8 cellular contexts compared by ENCODE assay signal in the genomic region with DNA sequence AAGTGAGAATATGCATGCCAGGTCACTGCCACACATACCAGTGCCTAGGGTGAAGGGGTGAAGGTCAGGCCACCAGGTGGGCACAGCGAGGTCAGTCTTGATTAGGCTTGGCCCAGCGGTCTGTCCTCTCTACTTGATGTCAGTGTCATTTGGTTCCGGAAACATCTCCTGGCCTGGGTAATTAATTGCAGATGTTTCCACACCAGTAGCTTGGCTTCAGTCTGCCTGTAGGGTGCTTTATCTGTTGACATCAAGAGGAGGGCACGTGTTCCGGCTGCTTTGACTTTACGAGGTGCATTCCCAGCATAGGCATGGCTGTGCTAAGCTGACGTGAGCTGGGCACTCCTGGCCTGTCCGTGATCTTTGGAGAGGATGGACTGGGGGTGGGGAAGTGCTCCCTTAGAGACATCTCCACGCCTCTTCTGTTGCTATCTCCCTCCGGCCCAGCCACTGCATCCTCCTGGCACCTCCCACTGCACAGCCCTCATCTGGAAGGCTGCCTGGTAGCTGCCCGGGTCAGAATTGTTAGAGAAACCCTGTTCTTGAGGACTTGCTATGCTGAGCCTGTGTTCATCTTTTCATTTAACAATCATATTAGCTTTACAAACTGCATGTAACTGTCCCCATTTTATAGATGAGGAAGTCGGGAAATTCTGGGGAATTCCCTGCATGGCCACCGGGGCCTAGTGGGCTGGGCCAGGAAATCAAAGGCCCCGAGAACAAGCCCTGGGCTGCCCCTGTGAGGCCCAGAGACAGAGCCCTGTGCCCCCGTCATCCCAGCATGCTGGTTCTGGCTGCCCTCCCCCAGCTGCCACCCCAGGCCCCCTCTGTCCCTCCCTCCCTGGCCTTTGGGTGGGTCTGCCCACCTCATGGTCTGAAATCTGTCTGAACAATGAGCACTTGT. TPM values are rescaled to one million over a fixed set of nuclear protein-coding genes. Genes with fewer than 3 reads are reported as not detected.
DNase-seq lines count a peak whose midpoint lies in the region; ATAC-seq and TF ChIP-seq lines count a peak whose summit lies in the region.

No MANE protein-coding gene starts in this region.

- no peaks in the 10 kb centered on the region for H3K9me3 Mint-ChIP-seq in CD4-positive, CD25-positive, alpha-beta regulatory T cell
- H3K9me3 Mint-ChIP-seq in activated T-cell treated with anti-CD3 and anti-CD28 coated beads, Interleukin-2, amount 50 U/mL, for 24 hours: no peaks in the 10 kb centered on the region

- peak overlapping the region; percentile 92 for H3K27ac ChIP-seq in CD4-positive, CD25-positive, alpha-beta regulatory T cell (ENCODE audit: insufficient read depth, low read length, poor library complexity, severe bottlenecking)
- peak overlapping the region; percentile 28 for H3K27ac ChIP-seq in KOPT-K1 (ENCODE audit: low read depth, low read length, poor library complexity, severe bottlenecking)
- peak overlapping the region; percentile 11 to 86 (median 74) for H3K27ac ChIP-seq in gastroesophageal sphincter

- TF ChIP-seq CTCF in gastroesophageal sphincter (IDR thresholded peaks at IDR 0.05): peak in 2 of 4 experiments; percentile 8 to 24

- peak overlapping the region in 3 of 4 donors; percentile 32 to 56 (median 50) for H3K4me3 Mint-ChIP-seq in CD4-positive, CD25-positive, alpha-beta regulatory T cell
- H3K4me3 Mint-ChIP-seq in activated T-cell treated with anti-CD3 and anti-CD28 coated beads, Interleukin-2, amount 50 U/mL, for 24 hours: peak overlapping the region; percentile 73

- peak; percentile 53 to 63 (median 59) for DNase-seq in CD4-positive, CD25-positive, alpha-beta regulatory T cell
- peak; percentile 72 for DNase-seq in activated T-cell treated with anti-CD3 and anti-CD28 coated beads, Interleukin-2, amount 50 U/mL, for 24 hours
- DNase-seq in sciatic nerve (ENCODE audit: low spot score): no peak
- no peak for DNase-seq in KG1 (lab: John Stamatoyannopoulos, UW)
- no peak for DNase-seq in cerebellar nuclear complex (lab: John Stamatoyannopoulos, UW)

- intact Hi-C loops in sciatic nerve (cut with DNase I): no loop called here

- no peaks in the 10 kb centered on the region for H3K9me3 ChIP-seq in CD4-positive, CD25-positive, alpha-beta regulatory T cell (ENCODE audit: control insufficient read depth in 2 of 2, low read length in 2 of 2)
- H3K9me3 ChIP-seq in KOPT-K1 (ENCODE audit: insufficient read depth, low read length, poor library complexity, severe bottlenecking) (no peaks in the 10 kb centered on the region), gastroesophageal sphincter (no peaks in the 10 kb centered on the region)

- ATAC-seq in CD4-positive, CD25-positive, alpha-beta regulatory T cell (ENCODE audit: low read depth in 2 of 2): peak; percentile 52 to 55
- ATAC-seq in GM21381 (IDR thresholded peaks at IDR 0.05; ENCODE audit: unreplicated experiment): peak; percentile 41
- peak; percentile 77 for ATAC-seq in gastroesophageal sphincter
- peak; percentile 88 for ATAC-seq in sciatic nerve

- H3K27me3 Mint-ChIP-seq in CD4-positive, CD25-positive, alpha-beta regulatory T cell: no peaks in the 10 kb centered on the region
- H3K27me3 Mint-ChIP-seq in activated T-cell treated with anti-CD3 and anti-CD28 coated beads, Interleukin-2, amount 50 U/mL, for 24 hours: no peaks in the 10 kb centered on the region

- peaks cover 24% of the 10 kb centered on the region for H3K36me3 Mint-ChIP-seq in CD4-positive, CD25-positive, alpha-beta regulatory T cell
- peaks cover 79% of the 10 kb centered on the region for H3K36me3 Mint-ChIP-seq in activated T-cell treated with anti-CD3 and anti-CD28 coated beads, Interleukin-2, amount 50 U/mL, for 24 hours (ENCODE audit: low read depth)

- peaks cover 43% of the 10 kb centered on the region for H3K4me1 ChIP-seq in CD4-positive, CD25-positive, alpha-beta regulatory T cell (ENCODE audit: control insufficient read depth, insufficient read depth, low read length, poor library complexity, severe bottlenecking)
- peaks cover 0 to 67% (median 34%) of the 10 kb centered on the region in 3 donors for H3K4me1 ChIP-seq in gastroesophageal sphincter

- no peak for TF ChIP-seq EP300 in gastroesophageal sphincter (IDR thresholded peaks at IDR 0.05)

- TF ChIP-seq POLR2A in gastroesophageal sphincter (IDR thresholded peaks at IDR 0.05): no peak

- H3K27me3 ChIP-seq in CD4-positive, CD25-positive, alpha-beta regulatory T cell (ENCODE audit: control insufficient read depth, insufficient read depth, low read length): no peaks in the 10 kb centered on the region
- H3K27me3 ChIP-seq in gastroesophageal sphincter: no peaks in the 10 kb centered on the region

- H3K4me1 Mint-ChIP-seq in CD4-positive, CD25-positive, alpha-beta regulatory T cell: peaks cover 12 to 65% (median 46%) of the 10 kb centered on the region in 4 donors
- H3K4me1 Mint-ChIP-seq in activated T-cell treated with anti-CD3 and anti-CD28 coated beads, Interleukin-2, amount 50 U/mL, for 24 hours (ENCODE audit: low read depth): peaks cover 56% of the 10 kb centered on the region

- H3K36me3 ChIP-seq in CD4-positive, CD25-positive, alpha-beta regulatory T cell (ENCODE audit: control insufficient read depth, insufficient read depth, low read length): peaks cover 52% of the 10 kb centered on the region
- peaks cover 81% of the 10 kb centered on the region for H3K36me3 ChIP-seq in KOPT-K1 (ENCODE audit: insufficient read depth, low read length)
- peaks cover 0 to 78% of the 10 kb centered on the region in 2 donors for H3K36me3 ChIP-seq in gastroesophageal sphincter

- H3K27ac Mint-ChIP-seq in CD4-positive, CD25-positive, alpha-beta regulatory T cell: peak overlapping the region; percentile 94 to 96 (median 95)
- peak overlapping the region; percentile 99 for H3K27ac Mint-ChIP-seq in activated T-cell treated with anti-CD3 and anti-CD28 coated beads, Interleukin-2, amount 50 U/mL, for 24 hours

- 10% methylated on average over 8 of the region's 15 CpGs; no CpG with 5 or more reads in 1 of the 2 donors for WGBS in gastroesophageal sphincter (ENCODE audit: low coverage in 1 of 2), 2 donors

- H3K4me3 ChIP-seq in CD4-positive, CD25-positive, alpha-beta regulatory T cell (ENCODE audit: low read depth, low read length): peak overlapping the region; percentile 9
- H3K4me3 ChIP-seq in gastroesophageal sphincter: no peak overlapping the region

RNA-seq across cellular contexts. Expression of a gene that starts 29.1 kb away (rescaled TPM):
- 162 TPM for total RNA-seq in CD4-positive, CD25-positive, alpha-beta regulatory T cell
- polyA plus RNA-seq in CD4-positive, CD25-positive, alpha-beta regulatory T cell: 10 to 100 TPM; 19.2 to 31.7 (median 22.7) TPM
- total RNA-seq in gastroesophageal sphincter: 100 to 1,000 TPM in 2 of 4 donors, 10 to 100 TPM in 2; 46.0 to 113 (median 89.2) TPM
- total RNA-seq in sciatic nerve: 55.0 TPM

Comparison
In these comparisons a context has a peak if more than half of its experiments do, and no peak if none do; other contexts are left out.
1. DNase-seq: peak in CD4-positive, CD25-positive, alpha-beta regulatory T cell (3 of 3) and activated T-cell treated with anti-CD3 and anti-CD28 coated beads, Interleukin-2, amount 50 U/mL, for 24 hours (single experiment); none in sciatic nerve (single experiment), KG1 (single experiment) and cerebellar nuclear complex (0 of 2).
2. H3K27ac ChIP-seq: peak in every context shown above with its lines; median percentile 92 in CD4-positive, CD25-positive, alpha-beta regulatory T cell; 74 in gastroesophageal sphincter; 28 in KOPT-K1.
3. Peak in every context shown above with its lines, with median percentiles within 50 percentile points of each other: ATAC-seq.